In the genomic region with DNA sequence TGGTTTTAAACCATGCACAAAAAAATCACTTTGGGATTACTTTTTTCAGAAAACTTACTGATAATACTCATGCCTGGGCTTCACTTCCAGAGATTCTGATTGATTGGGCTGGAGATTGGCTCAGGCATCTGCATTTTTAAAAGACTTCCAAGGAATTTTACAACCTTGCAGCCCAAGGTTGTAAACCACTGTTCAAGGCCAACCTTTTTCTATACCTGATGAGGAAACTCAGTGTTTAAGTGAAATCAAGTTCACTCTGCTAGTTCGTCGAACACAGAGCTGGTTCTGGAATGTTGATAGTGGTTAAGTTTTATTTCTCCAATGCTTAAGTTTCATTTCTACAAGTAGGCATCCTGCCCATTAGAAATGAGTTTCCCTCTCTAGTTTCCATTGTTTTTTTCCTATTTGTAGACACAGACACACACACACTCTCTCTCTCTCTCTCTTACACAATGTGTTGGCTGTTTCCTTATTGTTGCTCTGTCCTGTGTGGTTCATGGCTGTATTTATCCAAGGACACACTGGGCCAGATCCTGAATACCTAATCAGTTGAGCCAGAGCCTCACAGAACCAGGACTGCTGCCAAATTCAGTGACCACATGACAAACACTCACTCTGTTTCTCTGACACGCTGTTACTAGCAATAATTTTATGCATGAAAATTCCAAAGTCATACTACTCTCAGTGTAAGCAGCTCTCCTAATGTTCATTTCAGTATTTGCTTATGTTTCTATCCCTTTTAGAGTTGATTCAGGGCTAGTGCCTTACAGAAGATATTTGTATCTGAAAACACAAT, we compare ENCODE assay signal across 3 cellular contexts.
TF ChIP-seq lines count a peak whose summit lies in the region.

No MANE protein-coding gene starts in this region.

TF ChIP-seq in A549, 52 proteins besides CTCF, POLR2A, EP300 and RAD21:
- TF ChIP-seq KDM1A (IDR thresholded peaks at IDR 0.05; ENCODE audit: low read depth) (no peak), JUNB (IDR thresholded peaks at IDR 0.05) (0 out of 2 replicates have a peak, but pooled peaks have one; percentile 25), ZSCAN20 (CRISPR knock-in tag; IDR thresholded peaks at IDR 0.05) (no peak), CEBPB (IDR thresholded peaks at IDR 0.05) (peak; percentile 67; a peak in 3 of 4 replicates), HOXA7 (CRISPR knock-in tag; IDR thresholded peaks at IDR 0.05) (no peak), SMC3 (IDR thresholded peaks at IDR 0.05) (no peak), CHD4 (IDR thresholded peaks at IDR 0.05; ENCODE audit: borderline replicate concordance) (no peak)

TF ChIP-seq in endothelial cell of umbilical vein, 7 proteins besides CTCF, POLR2A, EP300 and RAD21:
- no peak for TF ChIP-seq GATA2 (IDR thresholded peaks at IDR 0.05; ENCODE audit: insufficient read depth, insufficient read length, low read depth, low read length)
- no peak for TF ChIP-seq EZH2 (IDR thresholded peaks at IDR 0.05; ENCODE audit: borderline replicate concordance, low read depth, low read length, severe bottlenecking)
- no peak for TF ChIP-seq JUN (IDR thresholded peaks at IDR 0.05; ENCODE audit: borderline replicate concordance, insufficient read depth, insufficient read length, low read depth)
- TF ChIP-seq, protein P1, sequence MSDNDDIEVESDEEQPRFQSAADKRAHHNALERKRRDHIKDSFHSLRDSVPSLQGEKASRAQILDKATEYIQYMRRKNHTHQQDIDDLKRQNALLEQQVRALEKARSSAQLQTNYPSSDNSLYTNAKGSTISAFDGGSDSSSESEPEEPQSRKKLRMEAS (IDR thresholded peaks at IDR 0.05; ENCODE audit: insufficient read depth, insufficient read length) = peak; percentile 42

TF ChIP-seq in HEK293T, 16 proteins besides CTCF, POLR2A, EP300 and RAD21:
- TF ChIP-seq ELF4 (IDR thresholded peaks at IDR 0.05) (no peak), LEF1 (IDR thresholded peaks at IDR 0.05; ENCODE audit: borderline replicate concordance) (no peak)
TF ChIP-seq in HEK293T: peak in this region for 0.
